10 cellular contexts compared by ENCODE assay signal in genomic region chr12:87801860-87802720, GRCh38.
DNase-seq lines count a peak whose midpoint lies in the region; ATAC-seq, FAIRE-seq and TF ChIP-seq lines count a peak whose summit lies in the region.
"Had no signal": no experiment of that assay in that cellular context is flagged by ENCODE, and none has a peak within 500 bp of the region (broad histone marks: within the 10 kb centered on the region; RNA-seq: fewer than 3 reads in every experiment).

No MANE protein-coding gene starts in this region.

- H3K4me3 ChIP-seq in coronary artery: peak overlapping the region; percentile 40
- no peak overlapping the region for H3K4me3 ChIP-seq in small intestine (ENCODE audit: low read depth in 1 of 2, low read length in 2 of 2)
- H3K4me3 ChIP-seq: testis had no signal

- H3K9me3 Mint-ChIP-seq in stimulated activated effector memory CD8-positive, alpha-beta T cell treated with anti-CD3 and anti-CD28 coated beads, Interleukin-12 subunit alpha, Interleukin-12 subunit beta, amount 100 ng/mL, for 72 hours: peaks cover 7% of the 10 kb centered on the region
- H3K9me3 Mint-ChIP-seq: activated T-cell treated with anti-CD3 and anti-CD28 coated beads, Interleukin-2, amount 50 U/mL, for 24 hours had no signal

- H3K36me3 ChIP-seq in small intestine (ENCODE audit: control insufficient read depth in 2 of 2, insufficient read depth in 2 of 2, low read length in 2 of 2): no peaks in the 10 kb centered on the region

- no peak for TF ChIP-seq CTCF in coronary artery (IDR thresholded peaks at IDR 0.05)

- no peak overlapping the region for H3K27ac ChIP-seq in coronary artery
- no peak overlapping the region for H3K27ac ChIP-seq in small intestine (ENCODE audit: low read depth in 1 of 2, low read length in 1 of 2)
- H3K27ac ChIP-seq in caudate nucleus (ENCODE audit: low read depth, low read length): no peak overlapping the region
- no peak overlapping the region for H3K27ac ChIP-seq in substantia nigra (ENCODE audit: low read depth, low read length, poor library complexity, severe bottlenecking)
- H3K27ac ChIP-seq: testis had no signal

- H3K4me1 Mint-ChIP-seq in stimulated activated effector memory CD8-positive, alpha-beta T cell treated with anti-CD3 and anti-CD28 coated beads, Interleukin-12 subunit alpha, Interleukin-12 subunit beta, amount 100 ng/mL, for 72 hours: no peaks in the 10 kb centered on the region

- 28 to 46% (median 35%) methylated on average over 4 of the region's 4 CpGs for WGBS in small intestine, 3 donors

- H3K9me3 ChIP-seq in small intestine (ENCODE audit: control insufficient read depth, low read depth): no peaks in the 10 kb centered on the region
- H3K9me3 ChIP-seq: testis had no signal

- ATAC-seq in GM21717 (IDR thresholded peaks at IDR 0.05; ENCODE audit: unreplicated experiment): peak; percentile 66
- ATAC-seq in stimulated activated effector memory CD8-positive, alpha-beta T cell treated with anti-CD3 and anti-CD28 coated beads, Interleukin-12 subunit alpha, Interleukin-12 subunit beta, amount 100 ng/mL, for 72 hours: no peak

- DNase-seq in NCI-H1105 treated with DMSO at 0.1 percent for 48 hours (lab: John Stamatoyannopoulos, UW) (peak; percentile 91), coronary artery (ENCODE audit: low spot score) (no peak), small intestine (peak; percentile 58), caudate nucleus (lab: John Stamatoyannopoulos, UW) (no peak), substantia nigra (lab: John Stamatoyannopoulos, UW) (no peak)
- DNase-seq in stimulated activated effector memory CD8-positive, alpha-beta T cell treated with anti-CD3 and anti-CD28 coated beads, Interleukin-12 subunit alpha, Interleukin-12 subunit beta, amount 100 ng/mL, for 72 hours (ENCODE audit: low spot score in 2 of 2): no peak
- DNase-seq: activated T-cell treated with anti-CD3 and anti-CD28 coated beads, Interleukin-2, amount 50 U/mL, for 24 hours; testis had no signal

- H3K4me3 Mint-ChIP-seq in stimulated activated effector memory CD8-positive, alpha-beta T cell treated with anti-CD3 and anti-CD28 coated beads, Interleukin-12 subunit alpha, Interleukin-12 subunit beta, amount 100 ng/mL, for 72 hours: no peak overlapping the region
- H3K4me3 Mint-ChIP-seq: activated T-cell treated with anti-CD3 and anti-CD28 coated beads, Interleukin-2, amount 50 U/mL, for 24 hours had no signal

- FAIRE-seq in small intestine (lab: Jason Lieb, UNC): peak; percentile 49
- FAIRE-seq: frontal cortex had no signal

- H3K36me3 Mint-ChIP-seq in stimulated activated effector memory CD8-positive, alpha-beta T cell treated with anti-CD3 and anti-CD28 coated beads, Interleukin-12 subunit alpha, Interleukin-12 subunit beta, amount 100 ng/mL, for 72 hours: no peaks in the 10 kb centered on the region

- H3K27ac Mint-ChIP-seq in stimulated activated effector memory CD8-positive, alpha-beta T cell treated with anti-CD3 and anti-CD28 coated beads, Interleukin-12 subunit alpha, Interleukin-12 subunit beta, amount 100 ng/mL, for 72 hours: no peak overlapping the region
- H3K27ac Mint-ChIP-seq: activated T-cell treated with anti-CD3 and anti-CD28 coated beads, Interleukin-2, amount 50 U/mL, for 24 hours had no signal

- H3K4me1 ChIP-seq in small intestine (ENCODE audit: control insufficient read depth in 2 of 2, insufficient read depth in 1 of 2, low read depth in 1 of 2, low read length in 1 of 2): no peaks in the 10 kb centered on the region
- H3K4me1 ChIP-seq: testis had no signal

- H3K27me3 ChIP-seq in small intestine (ENCODE audit: control insufficient read depth in 2 of 2, insufficient read depth in 2 of 2, low read length in 2 of 2): no peaks in the 10 kb centered on the region
- H3K27me3 ChIP-seq: testis had no signal

Comparison
In these comparisons a context has a peak if more than half of its experiments do, and no peak if none do; other contexts are left out.
1. DNase-seq: peak in NCI-H1105 treated with DMSO at 0.1 percent for 48 hours (single experiment) and small intestine (single experiment); none in coronary artery (single experiment), stimulated activated effector memory CD8-positive, alpha-beta T cell treated with anti-CD3 and anti-CD28 coated beads, Interleukin-12 subunit alpha, Interleukin-12 subunit beta, amount 100 ng/mL, for 72 hours (0 of 2), caudate nucleus (0 of 61) and substantia nigra (0 of 49).